Comparison of ENCODE assay signal across 12 cellular contexts in genomic region chr17:77783991-77784820, GRCh38.
DNase-seq lines count a peak whose midpoint lies in the region; ATAC-seq and TF ChIP-seq lines count a peak whose summit lies in the region.
"Had no signal": no experiment of that assay in that cellular context is flagged by ENCODE, and none has a peak within 500 bp of the region (broad histone marks: within the 10 kb centered on the region; RNA-seq: fewer than 3 reads in every experiment).

No MANE protein-coding gene starts in this region.

- peak overlapping the region in 9 of 10 donors; percentile 7 to 69 (median 62) for H3K4me3 Mint-ChIP-seq in naive thymus-derived CD4-positive, alpha-beta T cell

- no peak for TF ChIP-seq CTCF in Peyer's patch (IDR thresholded peaks at IDR 0.05)
- no peak for TF ChIP-seq CTCF in suprapubic skin (IDR thresholded peaks at IDR 0.05)

- TF ChIP-seq POLR2A in Peyer's patch (IDR thresholded peaks at IDR 0.05) = no peak
- no peak for TF ChIP-seq POLR2A in suprapubic skin (IDR thresholded peaks at IDR 0.05)

- POLR2A ChIA-PET in naive thymus-derived CD4-positive, alpha-beta T cell (lab: Charles Lee) = interaction anchor here (0.6 to 1.6 kb wide), 8 partner anchors 102 to 187 kb away, joined by 3 to 22 read pairs (median 4); partner anchors contain the start of gene TNRC6C

- H3K27me3 ChIP-seq in Peyer's patch (no peaks in the 10 kb centered on the region), suprapubic skin (peaks cover 25% of the 10 kb centered on the region)
- H3K27me3 ChIP-seq in naive thymus-derived CD4-positive, alpha-beta T cell (ENCODE audit: control insufficient read depth in 2 of 2, insufficient read depth in 2 of 2, low read length in 2 of 2) = no peaks in the 10 kb centered on the region
- H3K27me3 ChIP-seq: gastroesophageal sphincter, MG63 had no signal

- intact Hi-C loops in naive thymus-derived CD4-positive, alpha-beta T cell (cut with micrococcal nuclease) = loop anchor here (1.0 to 5.0 kb wide), 3 partner anchors 58 to 242 kb away; partner anchors contain the start of gene TNRC6C (in 1 of the 2)

- H3K4me3 ChIP-seq in Peyer's patch = no peak overlapping the region
- no peak overlapping the region for H3K4me3 ChIP-seq in naive thymus-derived CD4-positive, alpha-beta T cell (ENCODE audit: low read length)
- no peak overlapping the region for H3K4me3 ChIP-seq in suprapubic skin
- H3K4me3 ChIP-seq: gastroesophageal sphincter, MG63 had no signal

- WGBS in suprapubic skin = 91% methylated on average over 8 of the region's 20 CpGs

- H3K4me1 ChIP-seq in Peyer's patch (peaks cover 0 to 8% (median 0%) of the 10 kb centered on the region in 4 donors), suprapubic skin (peaks cover 11% of the 10 kb centered on the region)
- peaks cover 13 to 30% of the 10 kb centered on the region in 2 donors for H3K4me1 ChIP-seq in naive thymus-derived CD4-positive, alpha-beta T cell (ENCODE audit: control insufficient read depth in 2 of 2, insufficient read depth in 2 of 2, low read length in 2 of 2)

- no peaks in the 10 kb centered on the region for H3K9me3 ChIP-seq in Peyer's patch
- no peaks in the 10 kb centered on the region for H3K9me3 ChIP-seq in naive thymus-derived CD4-positive, alpha-beta T cell (ENCODE audit: control insufficient read depth in 2 of 3, low read length in 3 of 3)
- H3K9me3 ChIP-seq in suprapubic skin = no peaks in the 10 kb centered on the region
- H3K9me3 ChIP-seq: gastroesophageal sphincter, MG63 had no signal

- CTCF ChIA-PET in naive thymus-derived CD4-positive, alpha-beta T cell (lab: Charles Lee) = interaction anchor here (1.1 to 1.8 kb wide), 2 partner anchors 229 to 242 kb away, joined by 3 to 4 read pairs; no protein-coding TSS in a partner anchor

- H3K4me1 Mint-ChIP-seq in naive thymus-derived CD4-positive, alpha-beta T cell = peaks cover 7 to 19% (median 12%) of the 10 kb centered on the region in 7 donors

- TF ChIP-seq EP300 in suprapubic skin (IDR thresholded peaks at IDR 0.05) = no peak

- peak in 2 of 3 donors; percentile 42 to 61 for DNase-seq in Peyer's patch
- DNase-seq in activated T-cell treated with anti-CD3 and anti-CD28 coated beads for 24 hours (ENCODE audit: low read depth) = peak; percentile 32
- DNase-seq in naive thymus-derived CD4-positive, alpha-beta T cell = peak; percentile 37 to 73 (median 52)
- peak; percentile 29 for DNase-seq in stimulated activated CD8-positive, alpha-beta memory T cell treated with anti-CD3 and anti-CD28 coated beads, Interleukin-7, amount 100 ng/mL, for 24 hours (ENCODE audit: low read depth)
- DNase-seq in suprapubic skin (ENCODE audit: low spot score in 2 of 2) = no peak
- no peak for DNase-seq in NOMO-1 treated with dmso at 0.1 percent for 144 hours (lab: John Stamatoyannopoulos, UW; ENCODE audit: unreplicated experiment)
- no peak for DNase-seq in superior temporal gyrus (ENCODE audit: extremely low spot score)
- DNase-seq: DMS 273 treated with DMSO at 0.1 percent for 48 hours, MG63 had no signal

- peak overlapping the region; percentile 87 to 95 (median 90) for H3K27ac Mint-ChIP-seq in naive thymus-derived CD4-positive, alpha-beta T cell

- peak; percentile 97 for ATAC-seq in naive thymus-derived CD4-positive, alpha-beta T cell
- no peak for ATAC-seq in GM21529 (IDR thresholded peaks at IDR 0.05; ENCODE audit: unreplicated experiment)
- ATAC-seq: gastroesophageal sphincter, Right ventricle myocardium inferior had no signal

- peaks cover 0 to 1% (median 0%) of the 10 kb centered on the region in 11 donors for H3K9me3 Mint-ChIP-seq in naive thymus-derived CD4-positive, alpha-beta T cell

- H3K27me3 Mint-ChIP-seq in naive thymus-derived CD4-positive, alpha-beta T cell = peaks cover 0 to 21% (median 0%) of the 10 kb centered on the region in 5 donors

- H3K27ac ChIP-seq in Peyer's patch (peak overlapping the region in 2 of 4 donors; percentile 12 to 25), suprapubic skin (no peak overlapping the region)
- H3K27ac ChIP-seq in naive thymus-derived CD4-positive, alpha-beta T cell (ENCODE audit: low read depth, low read length) = peak overlapping the region; percentile 66
- H3K27ac ChIP-seq: gastroesophageal sphincter had no signal

- H3K36me3 ChIP-seq in Peyer's patch (no peaks in the 10 kb centered on the region), suprapubic skin (no peaks in the 10 kb centered on the region)
- H3K36me3 ChIP-seq in naive thymus-derived CD4-positive, alpha-beta T cell (ENCODE audit: control insufficient read depth in 2 of 3, insufficient read depth in 3 of 3, low read length in 3 of 3) = no peaks in the 10 kb centered on the region
- H3K36me3 ChIP-seq: gastroesophageal sphincter, MG63 had no signal

- H3K36me3 Mint-ChIP-seq in naive thymus-derived CD4-positive, alpha-beta T cell = no peaks in the 10 kb centered on the region

Comparison
In these comparisons a context has a peak if more than half of its experiments do, and no peak if none do; other contexts are left out.
1. DNase-seq: peak in Peyer's patch (2 of 3), activated T-cell treated with anti-CD3 and anti-CD28 coated beads for 24 hours (single experiment), naive thymus-derived CD4-positive, alpha-beta T cell (9 of 9) and stimulated activated CD8-positive, alpha-beta memory T cell treated with anti-CD3 and anti-CD28 coated beads, Interleukin-7, amount 100 ng/mL, for 24 hours (single experiment); none in suprapubic skin (0 of 2), NOMO-1 treated with dmso at 0.1 percent for 144 hours (single experiment) and superior temporal gyrus (single experiment).